ENCODE assay signal across 20 cellular contexts in the genomic region with DNA sequence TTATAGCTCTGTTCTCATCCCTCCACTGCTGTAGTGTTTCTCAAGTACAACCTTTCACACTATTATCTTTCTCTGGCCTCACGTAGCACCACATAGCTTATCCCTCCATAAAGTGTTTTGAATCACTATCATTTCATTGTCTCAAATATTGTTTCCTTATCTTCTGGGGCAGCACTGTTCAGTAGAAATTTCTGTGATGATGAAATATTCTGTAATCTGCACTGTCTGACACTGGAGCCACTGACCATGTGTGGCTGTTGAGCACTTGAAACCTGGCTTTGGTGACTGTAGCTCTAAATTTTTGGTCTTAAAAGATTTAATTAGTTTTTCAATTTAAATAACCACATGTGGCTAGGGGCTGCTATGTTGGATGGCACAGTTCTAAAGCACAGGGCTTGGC.
DNase-seq lines count a peak whose midpoint lies in the region; ATAC-seq and TF ChIP-seq lines count a peak whose summit lies in the region.
"Had no signal": no experiment of that assay in that cellular context is flagged by ENCODE, and none has a peak within 500 bp of the region (broad histone marks: within the 10 kb centered on the region; RNA-seq: fewer than 3 reads in every experiment).

No MANE protein-coding gene starts in this region.

- H3K36me3 ChIP-seq in SK-N-SH (replicated peaks in 1 of 2; ENCODE audit: control insufficient read depth in 1 of 2, insufficient read depth in 2 of 2, low read length in 1 of 2) = no peaks in the 10 kb centered on the region

- H4K20me1 ChIP-seq in SK-N-SH (ENCODE audit: insufficient read depth) = no peaks in the 10 kb centered on the region

- H3K4me3 Mint-ChIP-seq in WTC11 = no peak overlapping the region
- H3K4me3 Mint-ChIP-seq: GM23338 had no signal

- CTCF ChIA-PET in SK-N-SH (lab: Yijun Ruan, JAX) (interaction anchor here (0.7 to 2.6 kb wide), 3 partner anchors 17 to 522 kb away, joined by 3 to 9 read pairs (median 4); no protein-coding TSS in a partner anchor), WTC11 (lab: Charles Lee) (interaction anchor here (1.1 kb wide), 1 partner anchor 132 kb away, joined by 3 read pairs; no protein-coding TSS in a partner anchor)

- no peaks in the 10 kb centered on the region for H3F3A ChIP-seq in SK-N-SH (replicated peaks; ENCODE audit: insufficient read depth)

- no peaks in the 10 kb centered on the region for H3K79me2 ChIP-seq in SK-N-SH (ENCODE audit: insufficient read depth)

- WGBS in SK-N-SH (ENCODE audit: low lambda C conversion rate) = 90% methylated on average over 1 of the region's 1 CpG

- H3K4me1 Mint-ChIP-seq in WTC11 = peaks cover 23% of the 10 kb centered on the region

- H3K9me3 Mint-ChIP-seq in WTC11 = peaks cover 5% of the 10 kb centered on the region
- H3K9me3 Mint-ChIP-seq: GM23338 had no signal

- no peak overlapping the region for H3K4me2 ChIP-seq in SK-N-SH
- H3K4me2 ChIP-seq: GM23338, PC-9 had no signal

- H3K9me3 ChIP-seq in SK-N-SH = no peaks in the 10 kb centered on the region

- no peaks in the 10 kb centered on the region for H3K36me3 Mint-ChIP-seq in WTC11

- H2AFZ ChIP-seq in SK-N-SH (ENCODE audit: low read depth) = no peak overlapping the region
- H2AFZ ChIP-seq: GM23338, PC-9 had no signal

- TF ChIP-seq RAD21 in SK-N-SH (IDR thresholded peaks at IDR 0.05; ENCODE audit: low read length) = no peak

- H3K27me3 Mint-ChIP-seq in WTC11 (ENCODE audit: low read depth) = no peaks in the 10 kb centered on the region; the same call in 1 of the 2 replicates

- no peaks in the 10 kb centered on the region for H3K27me3 ChIP-seq in SK-N-SH (ENCODE audit: insufficient read depth)

- ATAC-seq in SK-N-SH treated with all-trans-retinoic acid at 6 μM for 48 hours (no peak), WTC11 (no peak)
- ATAC-seq: GM12878, GM23338 had no signal

- TF ChIP-seq CTCF in SK-N-SH (IDR thresholded peaks at IDR 0.05) (no peak), WTC11 (IDR thresholded peaks at IDR 0.05) (no peak)

- H3K27ac ChIP-seq in SK-N-SH (ENCODE audit: low read depth in 2 of 2, low read length in 1 of 2) = no peak overlapping the region
- H3K27ac ChIP-seq: 22Rv1, PC-9, RWPE1 had no signal

- no peaks in the 10 kb centered on the region for H3K9me2 ChIP-seq in SK-N-SH

- H3K27ac Mint-ChIP-seq in WTC11 = no peak overlapping the region
- H3K27ac Mint-ChIP-seq: GM23338 had no signal

- no peak overlapping the region for H3K4me3 ChIP-seq in SK-N-SH (ENCODE audit: low read depth in 2 of 2, low read length in 1 of 2)
- H3K4me3 ChIP-seq: GM12878, GM23338, PC-9 had no signal

- H3K4me1 ChIP-seq in SK-N-SH (ENCODE audit: control insufficient read depth in 1 of 2, insufficient read depth in 2 of 2, low read depth in 1 of 2, low read length in 1 of 2) = no peaks in the 10 kb centered on the region; a peak in 1 of 4 replicates

- POLR2A ChIA-PET in SK-N-SH (lab: Yijun Ruan, JAX) = no interaction called here
- POLR2A ChIA-PET in WTC11 (lab: Charles Lee) = no interaction called here

- DNase-seq in SK-N-SH (no peak), WTC11 (ENCODE audit: low spot score) (no peak), fibroblast of peridontal ligament (ENCODE audit: extremely low read depth) (peak; percentile 31), germinal center (ENCODE audit: low spot score) (no peak), NCI-H345 (lab: John Stamatoyannopoulos, UW) (no peak), cerebellar cortex (ENCODE audit: low spot score) (no peak)
- DNase-seq in stimulated activated CD4-positive, alpha-beta T cell treated with anti-CD3 and anti-CD28 coated beads, Interleukin-2, amount 100 ng/mL, for 48 hours = no peak
- DNase-seq: GF-D8, NCI-H1105 treated with DMSO at 0.1 percent for 48 hours, NCI-H1694, NCI-H2081 treated with DMSO at 0.1 percent for 48 hours, NCI-H510A treated with DMSO at 0.1 percent for 48 hours, NCI-H774, PC-9, SIG-M5 had no signal

- no peak for TF ChIP-seq EP300 in SK-N-SH (IDR thresholded peaks at IDR 0.05; ENCODE audit: borderline replicate concordance in 1 of 2, low read depth in 1 of 2, low read length in 1 of 2)

- H3K9ac ChIP-seq in SK-N-SH = no peak overlapping the region

TF ChIP-seq in SK-N-SH, 30 proteins besides CTCF, POLR2A, EP300 and RAD21:
- TF ChIP-seq RFX5 (IDR thresholded peaks at IDR 0.05; ENCODE audit: low read length) = no peak
- peak; percentile 16; the same call in 1 of the 2 replicates for TF ChIP-seq GATA2 (CRISPR knock-in tag; IDR thresholded peaks at IDR 0.05)
- TF ChIP-seq TEAD4 (IDR thresholded peaks at IDR 0.05; ENCODE audit: borderline replicate concordance, insufficient read depth) = no peak
- TF ChIP-seq, protein P1, sequence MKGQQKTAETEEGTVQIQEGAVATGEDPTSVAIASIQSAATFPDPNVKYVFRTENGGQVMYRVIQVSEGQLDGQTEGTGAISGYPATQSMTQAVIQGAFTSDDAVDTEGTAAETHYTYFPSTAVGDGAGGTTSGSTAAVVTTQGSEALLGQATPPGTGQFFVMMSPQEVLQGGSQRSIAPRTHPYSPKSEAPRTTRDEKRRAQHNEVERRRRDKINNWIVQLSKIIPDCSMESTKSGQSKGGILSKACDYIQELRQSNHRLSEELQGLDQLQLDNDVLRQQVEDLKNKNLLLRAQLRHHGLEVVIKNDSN (IDR thresholded peaks at IDR 0.05; ENCODE audit: borderline replicate concordance, low read depth) = no peak
- no peak for TF ChIP-seq EZH2phosphoT487 (IDR thresholded peaks at IDR 0.05; ENCODE audit: borderline replicate concordance, low read depth)
- no peak for TF ChIP-seq JUND (IDR thresholded peaks at IDR 0.05)

TF ChIP-seq in SK-N-SH treated with all-trans-retinoic acid at 6 μM for 48 hours, 23 proteins besides CTCF, POLR2A, EP300 and RAD21 (continues in another document):
- no peak for TF ChIP-seq PPARA (CRISPR knock-in tag; IDR thresholded peaks at IDR 0.05; ENCODE audit: borderline replicate concordance)
- TF ChIP-seq ESRRG (CRISPR knock-in tag; IDR thresholded peaks at IDR 0.05) = no peak
- TF ChIP-seq, protein P2, sequence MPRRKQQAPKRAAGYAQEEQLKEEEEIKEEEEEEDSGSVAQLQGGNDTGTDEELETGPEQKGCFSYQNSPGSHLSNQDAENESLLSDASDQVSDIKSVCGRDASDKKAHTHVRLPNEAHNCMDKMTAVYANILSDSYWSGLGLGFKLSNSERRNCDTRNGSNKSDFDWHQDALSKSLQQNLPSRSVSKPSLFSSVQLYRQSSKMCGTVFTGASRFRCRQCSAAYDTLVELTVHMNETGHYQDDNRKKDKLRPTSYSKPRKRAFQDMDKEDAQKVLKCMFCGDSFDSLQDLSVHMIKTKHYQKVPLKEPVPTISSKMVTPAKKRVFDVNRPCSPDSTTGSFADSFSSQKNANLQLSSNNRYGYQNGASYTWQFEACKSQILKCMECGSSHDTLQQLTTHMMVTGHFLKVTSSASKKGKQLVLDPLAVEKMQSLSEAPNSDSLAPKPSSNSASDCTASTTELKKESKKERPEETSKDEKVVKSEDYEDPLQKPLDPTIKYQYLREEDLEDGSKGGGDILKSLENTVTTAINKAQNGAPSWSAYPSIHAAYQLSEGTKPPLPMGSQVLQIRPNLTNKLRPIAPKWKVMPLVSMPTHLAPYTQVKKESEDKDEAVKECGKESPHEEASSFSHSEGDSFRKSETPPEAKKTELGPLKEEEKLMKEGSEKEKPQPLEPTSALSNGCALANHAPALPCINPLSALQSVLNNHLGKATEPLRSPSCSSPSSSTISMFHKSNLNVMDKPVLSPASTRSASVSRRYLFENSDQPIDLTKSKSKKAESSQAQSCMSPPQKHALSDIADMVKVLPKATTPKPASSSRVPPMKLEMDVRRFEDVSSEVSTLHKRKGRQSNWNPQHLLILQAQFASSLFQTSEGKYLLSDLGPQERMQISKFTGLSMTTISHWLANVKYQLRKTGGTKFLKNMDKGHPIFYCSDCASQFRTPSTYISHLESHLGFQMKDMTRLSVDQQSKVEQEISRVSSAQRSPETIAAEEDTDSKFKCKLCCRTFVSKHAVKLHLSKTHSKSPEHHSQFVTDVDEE (CRISPR knock-in tag; IDR thresholded peaks at IDR 0.05) = no peak

TF ChIP-seq in WTC11, 78 proteins besides CTCF, POLR2A, EP300 and RAD21:
- TF ChIP-seq GABPB1 (CRISPR knock-in tag; IDR thresholded peaks at IDR 0.05) (peak; percentile 55), TEAD4 (CRISPR knock-in tag; IDR thresholded peaks at IDR 0.05) (no peak), GRHL2 (CRISPR knock-in tag; IDR thresholded peaks at IDR 0.05; ENCODE audit: insufficient replicate concordance, severe bottlenecking) (no peak), OVOL2 (CRISPR knock-in tag; IDR thresholded peaks at IDR 0.05; ENCODE audit: borderline replicate concordance) (no peak)
- TF ChIP-seq, protein P3, sequence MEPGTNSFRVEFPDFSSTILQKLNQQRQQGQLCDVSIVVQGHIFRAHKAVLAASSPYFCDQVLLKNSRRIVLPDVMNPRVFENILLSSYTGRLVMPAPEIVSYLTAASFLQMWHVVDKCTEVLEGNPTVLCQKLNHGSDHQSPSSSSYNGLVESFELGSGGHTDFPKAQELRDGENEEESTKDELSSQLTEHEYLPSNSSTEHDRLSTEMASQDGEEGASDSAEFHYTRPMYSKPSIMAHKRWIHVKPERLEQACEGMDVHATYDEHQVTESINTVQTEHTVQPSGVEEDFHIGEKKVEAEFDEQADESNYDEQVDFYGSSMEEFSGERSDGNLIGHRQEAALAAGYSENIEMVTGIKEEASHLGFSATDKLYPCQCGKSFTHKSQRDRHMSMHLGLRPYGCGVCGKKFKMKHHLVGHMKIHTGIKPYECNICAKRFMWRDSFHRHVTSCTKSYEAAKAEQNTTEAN (CRISPR knock-in tag; IDR thresholded peaks at IDR 0.05) = no peak
- TF ChIP-seq, protein P4, sequence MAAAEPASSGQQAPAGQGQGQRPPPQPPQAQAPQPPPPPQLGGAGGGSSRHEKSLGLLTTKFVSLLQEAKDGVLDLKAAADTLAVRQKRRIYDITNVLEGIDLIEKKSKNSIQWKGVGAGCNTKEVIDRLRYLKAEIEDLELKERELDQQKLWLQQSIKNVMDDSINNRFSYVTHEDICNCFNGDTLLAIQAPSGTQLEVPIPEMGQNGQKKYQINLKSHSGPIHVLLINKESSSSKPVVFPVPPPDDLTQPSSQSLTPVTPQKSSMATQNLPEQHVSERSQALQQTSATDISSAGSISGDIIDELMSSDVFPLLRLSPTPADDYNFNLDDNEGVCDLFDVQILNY (CRISPR knock-in tag; IDR thresholded peaks at IDR 0.05) = no peak
